ENCODE assay signal across 17 cellular contexts in genomic region chr3:35679409-35680080, GRCh38. TPM values are rescaled to one million over a fixed set of nuclear protein-coding genes. Genes with fewer than 3 reads are reported as not detected.
"Had no signal": no experiment of that assay in that cellular context is flagged by ENCODE, and none has a peak within 500 bp of the region (broad histone marks: within the 10 kb centered on the region; RNA-seq: fewer than 3 reads in every experiment).

No MANE protein-coding gene starts in this region.

- H3K36me3 ChIP-seq: cardiac muscle cell, lower lobe of right lung, neutrophil had no signal

- H3K27me3 ChIP-seq: neutrophil had no signal

- H3K27ac ChIP-seq: cardiac muscle cell, coronary artery, lower lobe of right lung, neutrophil, VCaP had no signal

- H3K4me1 ChIP-seq: lower lobe of right lung had no signal

- H3K9me3 ChIP-seq: lower lobe of right lung, neutrophil had no signal

- DNase-seq: activated CD4-positive, alpha-beta T cell treated with anti-CD3 and anti-CD28 coated beads for 4 hours; activated CD8-positive, alpha-beta memory T cell treated with anti-CD3 and anti-CD28 coated beads, Interleukin-2, amount 50 U/mL, for 4 hours; activated CD8-positive, alpha-beta T cell treated with anti-CD3 and anti-CD28 coated beads for 36 hours; activated naive CD4-positive, alpha-beta T cell; activated naive CD8-positive, alpha-beta T cell treated with anti-CD3 and anti-CD28 coated beads, Interleukin-2, amount 50 U/mL, for 24 hours; effector memory CD4-positive, alpha-beta T cell; lower lobe of right lung; naive thymus-derived CD4-positive, alpha-beta T cell; right cardiac atrium; stimulated activated naive CD4-positive, alpha-beta T cell; T-cell; T1000 had no signal

- H3K4me3 ChIP-seq: cardiac muscle cell, coronary artery, lower lobe of right lung had no signal

- ATAC-seq: activated CD8-positive, alpha-beta T cell treated with anti-CD3 and anti-CD28 coated beads for 36 hours; activated naive CD8-positive, alpha-beta T cell treated with anti-CD3 and anti-CD28 coated beads, Interleukin-2, amount 50 U/mL, for 24 hours; lower lobe of right lung; naive thymus-derived CD4-positive, alpha-beta T cell; right cardiac atrium; T-cell had no signal

RNA-seq across cellular contexts. Expression of gene ARPP21, which starts 40.2 kb away (rescaled TPM):
- total RNA-seq: activated CD8-positive, alpha-beta T cell treated with anti-CD3 and anti-CD28 coated beads for 36 hours; cardiac muscle cell; fibroblast of lung; lower lobe of right lung; naive thymus-derived CD4-positive, alpha-beta T cell; T-cell had no signal
